In genomic region chr22:17775781-17776470, GRCh38 we compare ENCODE assay signal across 19 cellular contexts. TPM values are rescaled to one million over a fixed set of nuclear protein-coding genes. Genes with fewer than 3 reads are reported as not detected.
DNase-seq lines count a peak whose midpoint lies in the region; ATAC-seq, FAIRE-seq and TF ChIP-seq lines count a peak whose summit lies in the region.
"Had no signal": no experiment of that assay in that cellular context is flagged by ENCODE, and none has a peak within 500 bp of the region (broad histone marks: within the 10 kb centered on the region; RNA-seq: fewer than 3 reads in every experiment).

No MANE protein-coding gene starts in this region.

- no peaks in the 10 kb centered on the region for H3K36me3 ChIP-seq in KMS-11 (ENCODE audit: insufficient read depth)
- H3K36me3 ChIP-seq in astrocyte (ENCODE audit: insufficient read depth, low read length): no peaks in the 10 kb centered on the region
- no peaks in the 10 kb centered on the region for H3K36me3 ChIP-seq in neuronal stem cell (replicated peaks in 1 of 2; ENCODE audit: control insufficient read depth in 2 of 2, insufficient read depth in 2 of 2, low read length in 2 of 2)
- H3K36me3 ChIP-seq: HAP-1, left lung had no signal

- no peaks in the 10 kb centered on the region for H3K9me3 Mint-ChIP-seq in activated CD4-positive, alpha-beta T cell treated with anti-CD3 and anti-CD28 coated beads, Interleukin-2, amount 10 ng/mL, durations not matched to agents 7 days and 5 days
- no peaks in the 10 kb centered on the region for H3K9me3 Mint-ChIP-seq in astrocyte (ENCODE audit: unreplicated experiment)

- peaks cover 7% of the 10 kb centered on the region for H3K79me1 ChIP-seq in neuronal stem cell (ENCODE audit: low read depth, low read length)

- H2AK5ac ChIP-seq in neuronal stem cell (ENCODE audit: low read depth, low read length): peak overlapping the region; percentile 85

- H3K79me2 ChIP-seq in KMS-11 (ENCODE audit: insufficient read depth, low read depth) (peaks cover 51% of the 10 kb centered on the region), astrocyte (ENCODE audit: insufficient read depth, low read length) (peaks cover 19% of the 10 kb centered on the region)

- ATAC-seq in GM21576 (IDR thresholded peaks at IDR 0.05; ENCODE audit: unreplicated experiment): no peak
- ATAC-seq: left lung, Panc1 had no signal

- peaks cover 76% of the 10 kb centered on the region for H3K4me1 Mint-ChIP-seq in activated CD4-positive, alpha-beta T cell treated with anti-CD3 and anti-CD28 coated beads, Interleukin-2, amount 10 ng/mL, durations not matched to agents 7 days and 5 days
- H3K4me1 Mint-ChIP-seq in astrocyte (ENCODE audit: low read depth, unreplicated experiment): peaks cover 10% of the 10 kb centered on the region

- CTCF ChIA-PET in activated CD4-positive, alpha-beta T cell treated with anti-CD3 and anti-CD28 coated beads, Interleukin-2, amount 10 ng/mL, durations not matched to agents 7 days and 5 days (lab: Charles Lee): interaction anchor here (1.4 kb wide), 1 partner anchor 10 kb away, joined by 10 read pairs; no protein-coding TSS in a partner anchor

- no peak for DNase-seq in activated CD4-positive, alpha-beta T cell treated with anti-CD3 and anti-CD28 coated beads, Interleukin-2, amount 10 ng/mL, durations not matched to agents 7 days and 5 days
- DNase-seq in activated CD4-positive, alpha-beta T cell treated with anti-CD3 and anti-CD28 coated beads for 4 hours: no peak
- DNase-seq in astrocyte (ENCODE audit: low read depth): no peak
- no peak for DNase-seq in neuronal stem cell (ENCODE audit: low spot score)
- DNase-seq in hepatic stellate cell (ENCODE audit: low spot score): no peak
- no peak for DNase-seq in pons (ENCODE audit: low spot score)
- DNase-seq: amygdala, hippocampal formation, KBM-7, left lung, NCI-H146, NCI-H524 had no signal

- H2BK120ac ChIP-seq in neuronal stem cell (ENCODE audit: low read depth, low read length): no peak overlapping the region

- peak overlapping the region; percentile 84 for H2BK15ac ChIP-seq in neuronal stem cell (ENCODE audit: low read length)

- peaks cover 10% of the 10 kb centered on the region for H3K27me3 Mint-ChIP-seq in activated CD4-positive, alpha-beta T cell treated with anti-CD3 and anti-CD28 coated beads, Interleukin-2, amount 10 ng/mL, durations not matched to agents 7 days and 5 days
- peaks cover 27% of the 10 kb centered on the region for H3K27me3 Mint-ChIP-seq in astrocyte (ENCODE audit: low read depth, unreplicated experiment)

- TF ChIP-seq CTCF in KMS-11 (conservative IDR thresholded peaks at IDR 0.05; ENCODE audit: low read depth, low read length): no peak
- no peak for TF ChIP-seq CTCF in astrocyte (IDR thresholded peaks at IDR 0.05; ENCODE audit: insufficient read depth, low read depth, low read length)

- WGBS in neuronal stem cell (ENCODE audit: extremely low coverage in 2 of 2, insufficient read length in 2 of 2, insufficient replicate concordance in 1 of 2), 2 donors: no CpG with 5 or more reads among the region's 10 CpGs

- H3K4me1 ChIP-seq in KMS-11 (ENCODE audit: low read depth, poor library complexity, severe bottlenecking) (peaks cover 71% of the 10 kb centered on the region), astrocyte (ENCODE audit: insufficient read depth, low read length) (peaks cover 25% of the 10 kb centered on the region), neuronal stem cell (ENCODE audit: control insufficient read depth in 2 of 2, insufficient read depth in 1 of 2, low read depth in 1 of 2, low read length in 2 of 2) (peaks cover 18 to 23% of the 10 kb centered on the region in 2 donors)

- no peak overlapping the region for H4K91ac ChIP-seq in neuronal stem cell (ENCODE audit: low read depth, low read length, poor library complexity)

- no peak overlapping the region for H2BK5ac ChIP-seq in neuronal stem cell (ENCODE audit: low read length)

- H3K4me3 ChIP-seq in KMS-11 (IDR thresholded peaks at IDR 0.05; ENCODE audit: insufficient read depth, low read depth, low read length): no peak overlapping the region
- no peak overlapping the region for H3K4me3 ChIP-seq in astrocyte (ENCODE audit: insufficient read depth, low read depth, low read length)
- H3K4me3 ChIP-seq in neuronal stem cell (ENCODE audit: low read length in 2 of 2): no peak overlapping the region
- H3K4me3 ChIP-seq: HAP-1 had no signal

- no peak overlapping the region for H4K8ac ChIP-seq in neuronal stem cell (ENCODE audit: low read depth, low read length)

- no peaks in the 10 kb centered on the region for H3K27me3 ChIP-seq in KMS-11 (ENCODE audit: insufficient read depth, low read depth)
- H3K27me3 ChIP-seq in astrocyte (ENCODE audit: insufficient read depth, low read length): no peaks in the 10 kb centered on the region
- no peaks in the 10 kb centered on the region for H3K27me3 ChIP-seq in neuronal stem cell (ENCODE audit: control insufficient read depth in 3 of 3, insufficient read depth in 3 of 3, low read depth in 1 of 3, low read length in 3 of 3)
- H3K27me3 ChIP-seq: left lung had no signal

- H3K4me3 Mint-ChIP-seq in activated CD4-positive, alpha-beta T cell treated with anti-CD3 and anti-CD28 coated beads, Interleukin-2, amount 10 ng/mL, durations not matched to agents 7 days and 5 days: peak overlapping the region; percentile 95
- peak overlapping the region; percentile 63 for H3K4me3 Mint-ChIP-seq in astrocyte (ENCODE audit: unreplicated experiment)

- no peaks in the 10 kb centered on the region for H3K9me3 ChIP-seq in astrocyte (ENCODE audit: insufficient read depth, low read depth, low read length)
- peaks cover 0 to under 1% of the 10 kb centered on the region in 2 donors for H3K9me3 ChIP-seq in neuronal stem cell (replicated peaks in 1 of 2; ENCODE audit: control insufficient read depth in 2 of 2, insufficient read depth in 1 of 2, low read depth in 1 of 2, low read length in 2 of 2)
- H3K9me3 ChIP-seq: HAP-1, left lung had no signal

- H2BK12ac ChIP-seq in neuronal stem cell (ENCODE audit: low read length): peak overlapping the region; percentile 33

- peak overlapping the region; percentile 94; the same call in 1 of the 2 replicates for H3K4me2 ChIP-seq in KMS-11
- no peak overlapping the region for H3K4me2 ChIP-seq in astrocyte (ENCODE audit: low read length)
- H3K4me2 ChIP-seq in neuronal stem cell (ENCODE audit: insufficient read depth, low read length, poor library complexity, severe bottlenecking): no peak overlapping the region

- peak overlapping the region; percentile 35 for H3K23ac ChIP-seq in neuronal stem cell (ENCODE audit: low read depth, low read length, poor library complexity)

- H3K18ac ChIP-seq in neuronal stem cell (ENCODE audit: low read length): peak overlapping the region; percentile 90

- peaks cover 22% of the 10 kb centered on the region for H3K36me3 Mint-ChIP-seq in activated CD4-positive, alpha-beta T cell treated with anti-CD3 and anti-CD28 coated beads, Interleukin-2, amount 10 ng/mL, durations not matched to agents 7 days and 5 days (ENCODE audit: low read depth)
- peaks cover 5% of the 10 kb centered on the region for H3K36me3 Mint-ChIP-seq in astrocyte (ENCODE audit: low read depth, unreplicated experiment)

- H3K14ac ChIP-seq in neuronal stem cell (ENCODE audit: low read length): peak overlapping the region; percentile 47

- H3K9ac ChIP-seq in KMS-11 (peak overlapping the region; percentile 92; the same call in 1 of the 2 replicates), astrocyte (ENCODE audit: low read length) (no peak overlapping the region), neuronal stem cell (ENCODE audit: low read depth, low read length, poor library complexity) (peak overlapping the region; percentile 7)

- peak overlapping the region; percentile 100 for H3K27ac Mint-ChIP-seq in activated CD4-positive, alpha-beta T cell treated with anti-CD3 and anti-CD28 coated beads, Interleukin-2, amount 10 ng/mL, durations not matched to agents 7 days and 5 days
- H3K27ac Mint-ChIP-seq in astrocyte (ENCODE audit: unreplicated experiment): no peak overlapping the region

- H4K20me1 ChIP-seq in KMS-11 (ENCODE audit: insufficient read depth): peaks cover 17% of the 10 kb centered on the region; the same call in 1 of the 2 replicates
- peaks cover 21% of the 10 kb centered on the region for H4K20me1 ChIP-seq in astrocyte (ENCODE audit: insufficient read depth, low read length)

- peak overlapping the region; percentile 95; the same call in 1 of the 2 replicates for H3K27ac ChIP-seq in KMS-11
- H3K27ac ChIP-seq in astrocyte (ENCODE audit: low read depth, low read length): no peak overlapping the region
- no peak overlapping the region for H3K27ac ChIP-seq in neuronal stem cell (replicated peaks; ENCODE audit: low read length)

- no peak for FAIRE-seq in astrocyte (lab: Jason Lieb, UNC)
- FAIRE-seq: A204.1, colon, D721Med had no signal

- no peak overlapping the region for H3K4ac ChIP-seq in neuronal stem cell (ENCODE audit: low read length)

- H2AFZ ChIP-seq in KMS-11 (ENCODE audit: low read depth) (no peak overlapping the region), astrocyte (ENCODE audit: low read depth, low read length) (no peak overlapping the region), neuronal stem cell (ENCODE audit: low read length) (no peak overlapping the region)

- POLR2A ChIA-PET in activated CD4-positive, alpha-beta T cell treated with anti-CD3 and anti-CD28 coated beads, Interleukin-2, amount 10 ng/mL, durations not matched to agents 7 days and 5 days (lab: Charles Lee): no interaction called here

RNA-seq across cellular contexts. Expression of gene BID, which starts 1.7 kb away (rescaled TPM):
- 10 to 100 TPM; 32.5 to 39.3 TPM for total RNA-seq in activated CD4-positive, alpha-beta T cell treated with anti-CD3 and anti-CD28 coated beads, Interleukin-2, amount 10 ng/mL, durations not matched to agents 7 days and 5 days
- total RNA-seq in astrocyte: 30.5 and 35.1 TPM in 2 replicates
- polyA plus RNA-seq in neuronal stem cell (2013, experiment 1 of 2): 25.3 TPM
- polyA plus RNA-seq in neuronal stem cell (2013, experiment 2 of 2): 27.6 TPM
